In genomic region chr12:121738340-121738858, GRCh38 we compare ENCODE assay signal across 18 cellular contexts.
"Had no signal": no experiment of that assay in that cellular context is flagged by ENCODE, and none has a peak within 500 bp of the region (broad histone marks: within the 10 kb centered on the region; RNA-seq: fewer than 3 reads in every experiment).

No MANE protein-coding gene starts in this region.

- H3K27me3 ChIP-seq: body of pancreas, cardiac muscle cell, left lung, neural progenitor cell, uterus had no signal

- ATAC-seq: body of pancreas; left lung; stimulated activated naive CD8-positive, alpha-beta T cell treated with anti-CD3 and anti-CD28 coated beads, Interleukin-15, amount 100 ng/mL, for 72 hours had no signal

- H3K4me2 ChIP-seq: neural progenitor cell had no signal

- H3K4me1 Mint-ChIP-seq: activated naive CD4-positive, alpha-beta T cell treated with anti-CD3 and anti-CD28 coated beads, Interleukin-2, amount 50 U/mL, for 24 hours; stimulated activated naive CD8-positive, alpha-beta T cell treated with anti-CD3 and anti-CD28 coated beads, Interleukin-15, amount 100 ng/mL, for 72 hours had no signal

- H3K9ac ChIP-seq: neural progenitor cell had no signal

- H3K9me3 ChIP-seq: body of pancreas, left lung, uterus had no signal

- H2AFZ ChIP-seq: neural progenitor cell had no signal

- DNase-seq: activated CD4-positive, alpha-beta memory T cell treated with anti-CD3 and anti-CD28 coated beads for 36 hours; activated CD4-positive, alpha-beta T cell treated with anti-CD3 and anti-CD28 coated beads for 48 hours; activated gamma-delta T cell treated with Interleukin-2 at 50 U/mL for 16 hours; anterior cingulate cortex; body of pancreas; foreskin fibroblast; left lung; naive B cell; stimulated activated CD4-positive, alpha-beta T cell treated with anti-CD3 and anti-CD28 coated beads, Interleukin-1b, Interleukin-23, amount 100 ng/mL, for 48 hours; stimulated activated naive CD8-positive, alpha-beta T cell treated with anti-CD3 and anti-CD28 coated beads, Interleukin-15, amount 100 ng/mL, for 72 hours; T-helper 9 cell; trophoblast cell; uterus had no signal

- H3K4me3 ChIP-seq: body of pancreas, cardiac muscle cell, left lung, lung, neural progenitor cell, uterus had no signal

- H3K27me3 Mint-ChIP-seq: activated CD4-positive, alpha-beta memory T cell treated with anti-CD3 and anti-CD28 coated beads for 36 hours; activated naive CD4-positive, alpha-beta T cell treated with anti-CD3 and anti-CD28 coated beads, Interleukin-2, amount 50 U/mL, for 24 hours; naive B cell; stimulated activated naive CD8-positive, alpha-beta T cell treated with anti-CD3 and anti-CD28 coated beads, Interleukin-15, amount 100 ng/mL, for 72 hours had no signal

- H3K9me3 Mint-ChIP-seq: activated CD4-positive, alpha-beta memory T cell treated with anti-CD3 and anti-CD28 coated beads for 36 hours; activated naive CD4-positive, alpha-beta T cell treated with anti-CD3 and anti-CD28 coated beads, Interleukin-2, amount 50 U/mL, for 24 hours; activated T-helper 1 cell treated with anti-CD3 and anti-CD28 coated beads, Interleukin-12 subunit alpha, Interleukin-12 subunit beta, Interleukin-2, Interleukin-4 antibody, amounts not matched to agents 30 ng/mL and 10 ng/mL and 1 ng/mL, durations not matched to agents 14 hours and 24 hours and 36 hours; naive B cell; neural progenitor cell; stimulated activated naive CD8-positive, alpha-beta T cell treated with anti-CD3 and anti-CD28 coated beads, Interleukin-15, amount 100 ng/mL, for 72 hours had no signal

- H3K27ac Mint-ChIP-seq: activated CD4-positive, alpha-beta memory T cell treated with anti-CD3 and anti-CD28 coated beads for 36 hours; activated naive CD4-positive, alpha-beta T cell treated with anti-CD3 and anti-CD28 coated beads, Interleukin-2, amount 50 U/mL, for 24 hours; activated T-helper 1 cell treated with anti-CD3 and anti-CD28 coated beads, Interleukin-12 subunit alpha, Interleukin-12 subunit beta, Interleukin-2, Interleukin-4 antibody, amounts not matched to agents 30 ng/mL and 10 ng/mL and 1 ng/mL, durations not matched to agents 14 hours and 24 hours and 36 hours; neural progenitor cell; stimulated activated naive CD8-positive, alpha-beta T cell treated with anti-CD3 and anti-CD28 coated beads, Interleukin-15, amount 100 ng/mL, for 72 hours had no signal

- H3K36me3 Mint-ChIP-seq: activated CD4-positive, alpha-beta memory T cell treated with anti-CD3 and anti-CD28 coated beads for 36 hours; activated naive CD4-positive, alpha-beta T cell treated with anti-CD3 and anti-CD28 coated beads, Interleukin-2, amount 50 U/mL, for 24 hours; naive B cell; neural progenitor cell had no signal

- H3K4me3 Mint-ChIP-seq: activated CD4-positive, alpha-beta memory T cell treated with anti-CD3 and anti-CD28 coated beads for 36 hours; activated naive CD4-positive, alpha-beta T cell treated with anti-CD3 and anti-CD28 coated beads, Interleukin-2, amount 50 U/mL, for 24 hours; activated T-helper 1 cell treated with anti-CD3 and anti-CD28 coated beads, Interleukin-12 subunit alpha, Interleukin-12 subunit beta, Interleukin-2, Interleukin-4 antibody, amounts not matched to agents 30 ng/mL and 10 ng/mL and 1 ng/mL, durations not matched to agents 14 hours and 24 hours and 36 hours; naive B cell; neural progenitor cell; stimulated activated naive CD8-positive, alpha-beta T cell treated with anti-CD3 and anti-CD28 coated beads, Interleukin-15, amount 100 ng/mL, for 72 hours had no signal

- H3K36me3 ChIP-seq: cardiac muscle cell, left lung, neural progenitor cell, uterus had no signal

- H3K4me1 ChIP-seq: body of pancreas, left lung, neural progenitor cell had no signal

- H3K27ac ChIP-seq: body of pancreas, cardiac muscle cell, left lung, neural progenitor cell, uterus had no signal
